ENCODE assay signal across 10 cellular contexts in the genomic region with DNA sequence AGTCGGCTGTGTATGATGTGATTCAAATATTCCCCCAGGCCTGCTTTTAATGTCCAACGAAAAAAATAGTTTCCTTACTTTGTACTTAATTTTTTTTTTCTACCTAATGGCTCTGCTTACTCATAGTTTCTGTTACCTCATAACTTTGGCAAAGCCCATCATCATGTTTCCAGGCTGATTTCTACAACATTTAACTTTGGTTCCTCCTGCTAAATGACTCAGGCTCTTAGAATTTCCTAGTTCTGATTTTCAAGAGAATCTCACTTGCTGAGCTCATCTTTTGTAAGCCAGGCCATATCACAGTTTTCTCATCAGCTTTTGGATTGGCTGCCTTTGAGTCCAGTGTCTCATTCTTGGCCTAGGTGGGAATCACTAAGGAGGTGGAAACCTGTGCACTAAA.
DNase-seq lines count a peak whose midpoint lies in the region; ATAC-seq, FAIRE-seq and TF ChIP-seq lines count a peak whose summit lies in the region.
"Had no signal": no experiment of that assay in that cellular context is flagged by ENCODE, and none has a peak within 500 bp of the region (broad histone marks: within the 10 kb centered on the region; RNA-seq: fewer than 3 reads in every experiment).

No MANE protein-coding gene starts in this region.

- POLR2A ChIA-PET in HepG2 (lab: Yijun Ruan, JAX), result no interaction called here

- in situ Hi-C loops in KBM-7 (cut with MboI; ENCODE audit: low pct_unique_long_range_greater_than_20kb, low sequenced_read_pairs), result no loop called here
- in situ Hi-C loops in HepG2 (cut with HindIII; ENCODE audit: extremely low pct_ligation_motif_present, low pct_unique_long_range_greater_than_20kb), result no loop called here

- TF ChIP-seq POLR2A in H54 (IDR thresholded peaks at IDR 0.05; ENCODE audit: low read depth, low read length) (no peak), HepG2 (IDR thresholded peaks at IDR 0.05; ENCODE audit: insufficient read depth in 1 of 2, low read depth in 2 of 2, low read length in 2 of 2) (no peak)

- peak in 7 of 8 donors; percentile 74 to 88 (median 80) for ATAC-seq in heart right ventricle
- no peak for ATAC-seq in GM18870 (IDR thresholded peaks at IDR 0.05; ENCODE audit: unreplicated experiment)
- no peak for ATAC-seq in HepG2

- H3K27ac ChIP-seq in ascending aorta (peak overlapping the region; percentile 80 to 86), heart right ventricle (peak overlapping the region in 7 of 10 donors; percentile 50 to 84 (median 69)), HepG2 (ENCODE audit: extremely low read length, insufficient read depth, low read length) (no peak overlapping the region)

- no peaks in the 10 kb centered on the region for H4K20me1 ChIP-seq in HepG2 (ENCODE audit: insufficient read depth, low read length)

- no TSS peak for BruUV-seq in HepG2 (replicated peaks; lab: Mats Ljungman, UMichigan)

- TF ChIP-seq CTCF in ascending aorta (IDR thresholded peaks at IDR 0.05) (no peak), heart right ventricle (IDR thresholded peaks at IDR 0.05) (no peak), HepG2 (CRISPR knock-in tag; IDR thresholded peaks at IDR 0.05) (no peak)

- H3K4me3 ChIP-seq in ascending aorta, result no peak overlapping the region
- no peak overlapping the region for H3K4me3 ChIP-seq in heart right ventricle
- no peak overlapping the region for H3K4me3 ChIP-seq in HepG2 (replicated peaks in 1 of 3; ENCODE audit: insufficient read depth in 1 of 3, low read depth in 2 of 3, low read length in 3 of 3)

- no peaks in the 10 kb centered on the region for H3K79me2 ChIP-seq in HepG2 (ENCODE audit: insufficient read depth, low read length)

- no peak overlapping the region for H3K4me2 ChIP-seq in HepG2 (ENCODE audit: low read depth, low read length)

- H3K4me1 ChIP-seq in ascending aorta (peaks cover 0 to 10% of the 10 kb centered on the region in 2 donors), heart right ventricle (peaks cover 0 to 27% (median 9%) of the 10 kb centered on the region in 9 donors), HepG2 (ENCODE audit: insufficient read depth, low read length) (no peaks in the 10 kb centered on the region)

- peak; percentile 96 for FAIRE-seq in H54 (lab: Jason Lieb, UNC)
- FAIRE-seq in HepG2 (lab: Jason Lieb, UNC), result no peak

- H3K9ac ChIP-seq in HepG2 (ENCODE audit: insufficient read depth, low read depth, low read length), result no peak overlapping the region

- no peak overlapping the region for H2AFZ ChIP-seq in HepG2 (ENCODE audit: low read length)

- H3K27me3 ChIP-seq in ascending aorta (no peaks in the 10 kb centered on the region), heart right ventricle (no peaks in the 10 kb centered on the region), HepG2 (ENCODE audit: control insufficient read depth in 1 of 2, insufficient read depth in 2 of 2, low read length in 2 of 2) (no peaks in the 10 kb centered on the region)

- no peak for TF ChIP-seq RAD21 in HepG2 (CRISPR knock-in tag; IDR thresholded peaks at IDR 0.05)

- intact Hi-C loops in ascending aorta (cut with DNase I), result loop anchor here (1.0 to 10.0 kb wide), 2 partner anchors 11 to 1298 kb away; a partner anchor contains a TSS
- intact Hi-C loops in heart right ventricle (cut with DNase I), result no loop called here
- intact Hi-C loops in HepG2 (cut with micrococcal nuclease; ENCODE audit: unreplicated experiment), result loop anchor here (5.0 kb wide), 1 partner anchor 740 kb away; no protein-coding TSS in a partner anchor

- TF ChIP-seq EP300 in HepG2 (IDR thresholded peaks at IDR 0.05; ENCODE audit: low read depth in 2 of 2, low read length in 2 of 2) (no peak), HepG2 (CRISPR knock-in tag; IDR thresholded peaks at IDR 0.05; ENCODE audit: borderline replicate concordance) (no peak)

- 28 to 55% methylated on average over 2 of the region's 2 CpGs for WGBS in heart right ventricle, 2 donors
- 0% methylated on average over 2 of the region's 2 CpGs for WGBS in HepG2 (ENCODE audit: low lambda C conversion rate)

- CTCF ChIA-PET in HepG2 (lab: Yijun Ruan, JAX; ENCODE audit: low intra/inter-chr PET ratio, low total read pairs), result no interaction called here

- H3K9me3 ChIP-seq in ascending aorta, result no peaks in the 10 kb centered on the region
- no peaks in the 10 kb centered on the region for H3K9me3 ChIP-seq in heart right ventricle
- peaks cover 85% of the 10 kb centered on the region for H3K9me3 ChIP-seq in HepG2 (ENCODE audit: low read length)

- DNase-seq in H54 (ENCODE audit: insufficient read length, low spot score) (peak; percentile 54), ascending aorta (ENCODE audit: low spot score in 2 of 2) (no peak), heart right ventricle (peak in 1 of 2 donors; percentile 22), smooth muscle cell of the brain vasculature (ENCODE audit: low read depth, low spot score) (peak; percentile 51), KBM-7 (no peak), NCI-H524 (lab: John Stamatoyannopoulos, UW) (no peak), HepG2 (ENCODE audit: low spot score) (no peak)
- DNase-seq: activated CD4-positive, alpha-beta T cell treated with anti-CD3 and anti-CD28 coated beads, Interleukin-2, amount 50 U/mL, for 4 hours; NCI-H748 treated with DMSO at 0.1 percent for 48 hours had no signal

- no peaks in the 10 kb centered on the region for H3K36me3 ChIP-seq in ascending aorta
- H3K36me3 ChIP-seq in heart right ventricle, result no peaks in the 10 kb centered on the region
- no peaks in the 10 kb centered on the region for H3K36me3 ChIP-seq in HepG2 (replicated peaks in 1 of 2; ENCODE audit: control insufficient read depth in 1 of 2, insufficient read depth in 2 of 2, low read length in 2 of 2)

TF ChIP-seq in HepG2, 621 proteins besides CTCF, POLR2A, EP300 and RAD21:
- TF ChIP-seq FOXM1 (CRISPR knock-in tag; IDR thresholded peaks at IDR 0.05) (no peak), ZNF879 (CRISPR knock-in tag; IDR thresholded peaks at IDR 0.05) (no peak), ETV6 (CRISPR knock-in tag; conservative IDR thresholded peaks at IDR 0.05) (no peak), CAMTA2 (CRISPR knock-in tag; IDR thresholded peaks at IDR 0.05; ENCODE audit: borderline replicate concordance) (no peak), TAF15 (IDR thresholded peaks at IDR 0.05; ENCODE audit: low read depth, low read length, poor library complexity, severe bottlenecking) (no peak), ZNF296 (CRISPR knock-in tag; conservative IDR thresholded peaks at IDR 0.05) (no peak), SNAI1 (CRISPR knock-in tag; IDR thresholded peaks at IDR 0.05; ENCODE audit: borderline replicate concordance) (no peak), ZNF230 (CRISPR knock-in tag; IDR thresholded peaks at IDR 0.05) (no peak), ZNF572 (CRISPR knock-in tag; IDR thresholded peaks at IDR 0.05) (no peak), RFX5 (IDR thresholded peaks at IDR 0.05; ENCODE audit: low read depth, low read length) (no peak), IKZF1 (IDR thresholded peaks at IDR 0.05) (no peak), ZNF232 (CRISPR knock-in tag; IDR thresholded peaks at IDR 0.05; ENCODE audit: borderline replicate concordance) (no peak)
- TF ChIP-seq, protein P1, sequence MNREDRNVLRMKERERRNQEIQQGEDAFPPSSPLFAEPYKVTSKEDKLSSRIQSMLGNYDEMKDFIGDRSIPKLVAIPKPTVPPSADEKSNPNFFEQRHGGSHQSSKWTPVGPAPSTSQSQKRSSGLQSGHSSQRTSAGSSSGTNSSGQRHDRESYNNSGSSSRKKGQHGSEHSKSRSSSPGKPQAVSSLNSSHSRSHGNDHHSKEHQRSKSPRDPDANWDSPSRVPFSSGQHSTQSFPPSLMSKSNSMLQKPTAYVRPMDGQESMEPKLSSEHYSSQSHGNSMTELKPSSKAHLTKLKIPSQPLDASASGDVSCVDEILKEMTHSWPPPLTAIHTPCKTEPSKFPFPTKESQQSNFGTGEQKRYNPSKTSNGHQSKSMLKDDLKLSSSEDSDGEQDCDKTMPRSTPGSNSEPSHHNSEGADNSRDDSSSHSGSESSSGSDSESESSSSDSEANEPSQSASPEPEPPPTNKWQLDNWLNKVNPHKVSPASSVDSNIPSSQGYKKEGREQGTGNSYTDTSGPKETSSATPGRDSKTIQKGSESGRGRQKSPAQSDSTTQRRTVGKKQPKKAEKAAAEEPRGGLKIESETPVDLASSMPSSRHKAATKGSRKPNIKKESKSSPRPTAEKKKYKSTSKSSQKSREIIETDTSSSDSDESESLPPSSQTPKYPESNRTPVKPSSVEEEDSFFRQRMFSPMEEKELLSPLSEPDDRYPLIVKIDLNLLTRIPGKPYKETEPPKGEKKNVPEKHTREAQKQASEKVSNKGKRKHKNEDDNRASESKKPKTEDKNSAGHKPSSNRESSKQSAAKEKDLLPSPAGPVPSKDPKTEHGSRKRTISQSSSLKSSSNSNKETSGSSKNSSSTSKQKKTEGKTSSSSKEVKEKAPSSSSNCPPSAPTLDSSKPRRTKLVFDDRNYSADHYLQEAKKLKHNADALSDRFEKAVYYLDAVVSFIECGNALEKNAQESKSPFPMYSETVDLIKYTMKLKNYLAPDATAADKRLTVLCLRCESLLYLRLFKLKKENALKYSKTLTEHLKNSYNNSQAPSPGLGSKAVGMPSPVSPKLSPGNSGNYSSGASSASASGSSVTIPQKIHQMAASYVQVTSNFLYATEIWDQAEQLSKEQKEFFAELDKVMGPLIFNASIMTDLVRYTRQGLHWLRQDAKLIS (CRISPR knock-in tag; IDR thresholded peaks at IDR 0.05), result no peak
- TF ChIP-seq, protein P2, sequence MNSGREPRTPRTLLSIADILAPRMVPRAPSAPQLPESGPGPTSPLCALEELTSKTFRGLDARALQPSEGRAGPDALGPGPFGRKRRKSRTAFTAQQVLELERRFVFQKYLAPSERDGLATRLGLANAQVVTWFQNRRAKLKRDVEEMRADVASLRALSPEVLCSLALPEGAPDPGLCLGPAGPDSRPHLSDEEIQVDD (CRISPR knock-in tag; IDR thresholded peaks at IDR 0.05; ENCODE audit: borderline replicate concordance), result no peak

Comparison
In these comparisons a context has a peak if more than half of its experiments do, and no peak if none do; other contexts are left out.
1. DNase-seq: peak in H54 (single experiment) and smooth muscle cell of the brain vasculature (single experiment); none in ascending aorta (0 of 2), KBM-7 (single experiment), NCI-H524 (0 of 2) and HepG2 (single experiment).
2. ATAC-seq: peak in heart right ventricle (7 of 8); none in GM18870 (single experiment) and HepG2 (single experiment).
3. intact Hi-C loops: an anchor here in ascending aorta (1.0 to 10.0 kb wide) and HepG2 (5.0 kb wide); none called in heart right ventricle.